8 cellular contexts compared by ENCODE assay signal in the genomic region with DNA sequence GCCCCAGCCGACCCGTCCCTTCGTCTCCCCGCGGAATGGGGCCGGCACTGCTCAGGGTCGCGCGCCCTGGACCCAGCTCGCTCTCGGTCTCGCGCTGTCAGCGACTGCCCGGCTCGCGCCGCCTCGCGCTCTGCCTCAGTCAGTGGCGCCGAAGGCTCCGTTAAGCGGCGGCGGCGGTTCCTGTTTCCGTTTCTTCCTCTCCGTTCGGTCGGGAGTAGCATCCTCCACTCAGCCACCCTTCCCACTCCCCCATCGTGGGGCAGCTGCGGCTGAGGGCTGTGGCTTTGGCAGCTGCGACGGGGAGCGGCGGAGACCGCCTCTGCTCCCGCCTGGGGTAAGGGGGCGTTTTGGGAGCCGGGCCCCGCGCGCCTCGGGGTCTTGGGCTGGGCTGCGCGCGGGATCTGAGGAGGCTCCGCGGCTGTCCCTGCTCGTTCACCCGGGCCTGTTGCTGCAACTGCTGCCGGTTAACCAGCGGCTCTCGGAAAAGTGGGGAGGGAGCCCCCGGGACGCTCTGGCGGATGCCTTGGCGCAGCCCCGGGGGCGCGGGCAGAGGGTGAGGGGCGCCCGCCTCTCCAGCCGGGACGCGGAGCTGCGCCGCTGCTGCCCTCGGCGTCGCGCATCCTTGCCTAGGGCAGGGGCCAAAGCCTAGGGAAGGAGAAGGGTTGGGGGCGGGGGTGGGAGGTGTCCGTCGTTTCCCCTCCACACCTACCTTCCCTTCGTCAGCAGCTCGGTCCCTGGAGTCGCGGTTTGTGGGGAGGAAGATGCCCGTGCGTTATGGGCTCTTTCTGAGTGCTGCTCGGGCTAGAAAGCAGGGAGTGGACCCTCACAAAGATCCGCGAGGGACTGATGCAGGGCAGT. TPM values are rescaled to one million over a fixed set of nuclear protein-coding genes. Genes with fewer than 3 reads are reported as not detected.
DNase-seq lines count a peak whose midpoint lies in the region; ATAC-seq, FAIRE-seq and TF ChIP-seq lines count a peak whose summit lies in the region.

No MANE protein-coding gene starts in this region.

- H3K27ac ChIP-seq in cardiac muscle cell = peak overlapping the region; percentile 81
- H3K27ac ChIP-seq in parathyroid adenoma = peak overlapping the region; percentile 94

- H3K4me1 Mint-ChIP-seq in activated naive CD4-positive, alpha-beta T cell treated with anti-CD3 and anti-CD28 coated beads, Interleukin-2, amount 50 U/mL, for 24 hours = peaks cover 44% of the 10 kb centered on the region

- H2AFZ ChIP-seq in parathyroid adenoma = peak overlapping the region; percentile 94

- no peaks in the 10 kb centered on the region for H3K27me3 Mint-ChIP-seq in activated naive CD4-positive, alpha-beta T cell treated with anti-CD3 and anti-CD28 coated beads, Interleukin-2, amount 50 U/mL, for 24 hours

- peaks cover 14% of the 10 kb centered on the region for H3K4me1 ChIP-seq in cardiac muscle cell (ENCODE audit: low read depth)
- H3K4me1 ChIP-seq in parathyroid adenoma = no peaks in the 10 kb centered on the region

- DNase-seq in D341Med (ENCODE audit: low spot score) = peak; percentile 70
- DNase-seq in RCC 7860 (ENCODE audit: low spot score) = peak; percentile 32
- DNase-seq in cardiac muscle cell (ENCODE audit: low read depth in 1 of 2, low spot score in 1 of 2) = peak; percentile 33 to 91
- no peak for DNase-seq in G401 (ENCODE audit: low spot score)

- peak; percentile 41 for ATAC-seq in GM19452 (IDR thresholded peaks at IDR 0.05; ENCODE audit: unreplicated experiment)
- peak; percentile 9 for ATAC-seq in HG03558 (IDR thresholded peaks at IDR 0.05; ENCODE audit: extremely low read depth, unreplicated experiment)

- TF ChIP-seq CTCF in cardiac muscle cell (IDR thresholded peaks at IDR 0.05; ENCODE audit: low read depth, low read length) (no peak), parathyroid adenoma (IDR thresholded peaks at IDR 0.05) (no peak)

- FAIRE-seq in RCC 7860 (lab: Jason Lieb, UNC) = no peak

- peak overlapping the region; percentile 50 for H3K9ac ChIP-seq in parathyroid adenoma

- H3K27me3 ChIP-seq in cardiac muscle cell = no peaks in the 10 kb centered on the region
- no peaks in the 10 kb centered on the region for H3K27me3 ChIP-seq in parathyroid adenoma (ENCODE audit: control insufficient read depth, insufficient read depth, low read length)

- H3K36me3 Mint-ChIP-seq in activated naive CD4-positive, alpha-beta T cell treated with anti-CD3 and anti-CD28 coated beads, Interleukin-2, amount 50 U/mL, for 24 hours = no peaks in the 10 kb centered on the region

- peak overlapping the region; percentile 75 for H3K4me3 ChIP-seq in cardiac muscle cell
- H3K4me3 ChIP-seq in parathyroid adenoma (ENCODE audit: low read depth, low read length) = peak overlapping the region; percentile 92

- in situ Hi-C loops in G401 (cut with HindIII; ENCODE audit: low sequenced_read_pairs) = no loop called here

- H3K9me3 ChIP-seq in cardiac muscle cell (ENCODE audit: low read depth) (no peaks in the 10 kb centered on the region), parathyroid adenoma (ENCODE audit: control insufficient read depth, low read length) (no peaks in the 10 kb centered on the region)

- no peaks in the 10 kb centered on the region for H3K9me3 Mint-ChIP-seq in activated naive CD4-positive, alpha-beta T cell treated with anti-CD3 and anti-CD28 coated beads, Interleukin-2, amount 50 U/mL, for 24 hours

- H3K27ac Mint-ChIP-seq in activated naive CD4-positive, alpha-beta T cell treated with anti-CD3 and anti-CD28 coated beads, Interleukin-2, amount 50 U/mL, for 24 hours = peak overlapping the region; percentile 99

- peak overlapping the region; percentile 83 for H3K4me2 ChIP-seq in parathyroid adenoma (ENCODE audit: low read length)

- H3K79me2 ChIP-seq in parathyroid adenoma = peaks cover 3% of the 10 kb centered on the region

- H3K4me3 Mint-ChIP-seq in activated naive CD4-positive, alpha-beta T cell treated with anti-CD3 and anti-CD28 coated beads, Interleukin-2, amount 50 U/mL, for 24 hours = peak overlapping the region; percentile 99

- H3K36me3 ChIP-seq in cardiac muscle cell (no peaks in the 10 kb centered on the region), parathyroid adenoma (ENCODE audit: control insufficient read depth, insufficient read depth, low read length) (no peaks in the 10 kb centered on the region)

RNA-seq across cellular contexts. Expression of a gene that starts 0.6 kb away (rescaled TPM):
- 22.9 and 35.4 TPM in 2 replicates for total RNA-seq in cardiac muscle cell
- 17.4 and 30.0 TPM in 2 replicates for polyA plus RNA-seq in cardiac muscle cell
- total RNA-seq in G401 (2014; rRNA removed; shearing (Covaris generic)) = 28.3 and 43.1 TPM in 2 replicates
